1 cellular context compared by ENCODE assay signal in genomic region chr3:61645148-61645547, GRCh38.
TF ChIP-seq lines count a peak whose summit lies in the region.

No MANE protein-coding gene starts in this region.

TF ChIP-seq in HepG2, 621 proteins besides CTCF, POLR2A, EP300 and RAD21 (continued from another document and continues in another):
- TF ChIP-seq, protein P1, sequence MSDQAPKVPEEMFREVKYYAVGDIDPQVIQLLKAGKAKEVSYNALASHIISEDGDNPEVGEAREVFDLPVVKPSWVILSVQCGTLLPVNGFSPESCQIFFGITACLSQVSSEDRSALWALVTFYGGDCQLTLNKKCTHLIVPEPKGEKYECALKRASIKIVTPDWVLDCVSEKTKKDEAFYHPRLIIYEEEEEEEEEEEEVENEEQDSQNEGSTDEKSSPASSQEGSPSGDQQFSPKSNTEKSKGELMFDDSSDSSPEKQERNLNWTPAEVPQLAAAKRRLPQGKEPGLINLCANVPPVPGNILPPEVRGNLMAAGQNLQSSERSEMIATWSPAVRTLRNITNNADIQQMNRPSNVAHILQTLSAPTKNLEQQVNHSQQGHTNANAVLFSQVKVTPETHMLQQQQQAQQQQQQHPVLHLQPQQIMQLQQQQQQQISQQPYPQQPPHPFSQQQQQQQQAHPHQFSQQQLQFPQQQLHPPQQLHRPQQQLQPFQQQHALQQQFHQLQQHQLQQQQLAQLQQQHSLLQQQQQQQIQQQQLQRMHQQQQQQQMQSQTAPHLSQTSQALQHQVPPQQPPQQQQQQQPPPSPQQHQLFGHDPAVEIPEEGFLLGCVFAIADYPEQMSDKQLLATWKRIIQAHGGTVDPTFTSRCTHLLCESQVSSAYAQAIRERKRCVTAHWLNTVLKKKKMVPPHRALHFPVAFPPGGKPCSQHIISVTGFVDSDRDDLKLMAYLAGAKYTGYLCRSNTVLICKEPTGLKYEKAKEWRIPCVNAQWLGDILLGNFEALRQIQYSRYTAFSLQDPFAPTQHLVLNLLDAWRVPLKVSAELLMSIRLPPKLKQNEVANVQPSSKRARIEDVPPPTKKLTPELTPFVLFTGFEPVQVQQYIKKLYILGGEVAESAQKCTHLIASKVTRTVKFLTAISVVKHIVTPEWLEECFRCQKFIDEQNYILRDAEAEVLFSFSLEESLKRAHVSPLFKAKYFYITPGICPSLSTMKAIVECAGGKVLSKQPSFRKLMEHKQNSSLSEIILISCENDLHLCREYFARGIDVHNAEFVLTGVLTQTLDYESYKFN (CRISPR knock-in tag; conservative IDR thresholded peaks at IDR 0.05): peak; percentile 25; the same call in 1 of the 2 replicates
- TF ChIP-seq NR2F6 (IDR thresholded peaks at IDR 0.05) (no peak), NR2F6 (CRISPR knock-in tag; IDR thresholded peaks at IDR 0.05) (0 out of 2 replicates have a peak, but pooled peaks have one; percentile 22), TCF7 (IDR thresholded peaks at IDR 0.05; ENCODE audit: low read depth) (peak; percentile 47; the same call in 1 of the 2 replicates), FOXA3 (CRISPR knock-in tag; IDR thresholded peaks at IDR 0.05) (peak; percentile 50; the same call in 1 of the 2 replicates), ZNF747 (CRISPR knock-in tag; IDR thresholded peaks at IDR 0.05; ENCODE audit: borderline replicate concordance) (no peak), ERF (CRISPR knock-in tag; IDR thresholded peaks at IDR 0.05) (no peak), TEAD3 (CRISPR knock-in tag; optimal IDR thresholded peaks at IDR 0.05; ENCODE audit: borderline replicate concordance) (peak; percentile 58), FOXP1 (IDR thresholded peaks at IDR 0.05) (no peak), FOXP1 (CRISPR knock-in tag; IDR thresholded peaks at IDR 0.05) (peak; percentile 69), SOX13 (IDR thresholded peaks at IDR 0.05) (no peak), SOX13 (CRISPR knock-in tag; conservative IDR thresholded peaks at IDR 0.05 in 1 of 2, IDR thresholded peaks at IDR 0.05 in 1 of 2) (peak in 1 of 2 experiments; percentile 54; a peak in 1 of 4 replicates), PTBP1 (IDR thresholded peaks at IDR 0.05; ENCODE audit: low read depth, low read length, poor library complexity, severe bottlenecking) (no peak), ZZZ3 (CRISPR knock-in tag; IDR thresholded peaks at IDR 0.05; ENCODE audit: borderline replicate concordance) (no peak), ZNF281 (CRISPR knock-in tag; IDR thresholded peaks at IDR 0.05; ENCODE audit: borderline replicate concordance) (no peak), AHDC1 (CRISPR knock-in tag; IDR thresholded peaks at IDR 0.05; ENCODE audit: borderline replicate concordance) (peak; percentile 29; the same call in 1 of the 2 replicates), ZNF644 (CRISPR knock-in tag; IDR thresholded peaks at IDR 0.05; ENCODE audit: low read depth) (0 out of 2 replicates have a peak, but pooled peaks have one; percentile 26), ZBTB37 (CRISPR knock-in tag; IDR thresholded peaks at IDR 0.05) (peak; percentile 52; the same call in 1 of the 2 replicates), RBM22 (optimal IDR thresholded peaks at IDR 0.05; ENCODE audit: low read length) (peak; percentile 23), ZMYM2 (CRISPR knock-in tag; IDR thresholded peaks at IDR 0.05) (peak; percentile 48; the same call in 1 of the 2 replicates), FOSL2 (CRISPR knock-in tag; IDR thresholded peaks at IDR 0.05) (peak; percentile 36; the same call in 1 of the 2 replicates), ARID5B (CRISPR knock-in tag; IDR thresholded peaks at IDR 0.05) (peak; percentile 50), ZNF558 (CRISPR knock-in tag; IDR thresholded peaks at IDR 0.05; ENCODE audit: borderline replicate concordance) (no peak), ZNF660 (CRISPR knock-in tag; IDR thresholded peaks at IDR 0.05; ENCODE audit: borderline replicate concordance, low read depth) (no peak), POGZ (CRISPR knock-in tag; IDR thresholded peaks at IDR 0.05) (peak; percentile 58; the same call in 1 of the 2 replicates), NCOA1 (CRISPR knock-in tag; IDR thresholded peaks at IDR 0.05) (no peak), ELF1 (CRISPR knock-in tag; IDR thresholded peaks at IDR 0.05) (no peak), CREB1 (IDR thresholded peaks at IDR 0.05) (no peak), CREB1 (CRISPR knock-in tag; IDR thresholded peaks at IDR 0.05) (peak; percentile 45; the same call in 1 of the 2 replicates), LCORL (IDR thresholded peaks at IDR 0.05) (no peak), LCORL (CRISPR knock-in tag; IDR thresholded peaks at IDR 0.05) (0 out of 2 replicates have a peak, but pooled peaks have one; percentile 36), MAFK (conservative IDR thresholded peaks at IDR 0.05 in 1 of 2, IDR thresholded peaks at IDR 0.05 in 1 of 2; ENCODE audit: low read length in 2 of 2) (no peak), ZNF839 (CRISPR knock-in tag; IDR thresholded peaks at IDR 0.05; ENCODE audit: borderline replicate concordance) (no peak), BCL6 (CRISPR knock-in tag; IDR thresholded peaks at IDR 0.05) (peak; percentile 86), TFAP4 (IDR thresholded peaks at IDR 0.05; ENCODE audit: borderline replicate concordance, low read depth) (peak; percentile 45; the same call in 1 of the 2 replicates)
